In the genomic region with DNA sequence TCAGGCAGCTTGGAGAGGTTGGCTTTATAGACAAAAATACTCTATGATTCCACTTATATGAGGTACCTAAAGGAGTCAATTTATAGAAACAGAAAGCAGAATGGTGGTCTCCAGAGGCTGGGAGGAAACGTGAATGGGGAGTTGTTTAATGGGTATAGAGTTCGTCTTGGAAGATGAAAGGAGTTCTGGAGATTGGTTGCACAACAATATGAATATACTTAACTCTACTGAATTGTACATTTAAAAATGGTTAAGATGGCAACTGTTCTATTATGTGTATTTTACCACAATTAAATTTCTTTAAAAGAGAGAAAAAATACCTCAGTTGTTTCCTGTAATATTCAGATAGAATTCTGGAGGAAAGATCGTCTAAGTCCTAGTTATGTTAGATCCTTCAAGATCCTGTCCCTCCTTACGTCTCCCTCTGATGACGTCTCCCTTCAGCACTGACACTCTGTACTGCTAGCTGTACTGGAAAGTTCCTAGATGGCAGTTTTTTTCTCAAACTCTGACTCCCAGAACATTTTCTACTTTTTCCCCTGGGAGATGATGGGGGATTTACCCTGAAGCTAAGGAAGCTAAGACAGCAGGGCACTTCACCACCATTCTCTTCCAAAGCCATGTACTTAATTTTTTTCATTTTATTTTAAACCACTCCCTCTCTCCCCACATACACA, we compare ENCODE assay signal across 1 cellular context.
TF ChIP-seq lines count a peak whose summit lies in the region.

No MANE protein-coding gene starts in this region.

TF ChIP-seq in K562, 482 proteins besides CTCF, POLR2A, EP300 and RAD21 (continued from another document):
- TF ChIP-seq, protein P1, sequence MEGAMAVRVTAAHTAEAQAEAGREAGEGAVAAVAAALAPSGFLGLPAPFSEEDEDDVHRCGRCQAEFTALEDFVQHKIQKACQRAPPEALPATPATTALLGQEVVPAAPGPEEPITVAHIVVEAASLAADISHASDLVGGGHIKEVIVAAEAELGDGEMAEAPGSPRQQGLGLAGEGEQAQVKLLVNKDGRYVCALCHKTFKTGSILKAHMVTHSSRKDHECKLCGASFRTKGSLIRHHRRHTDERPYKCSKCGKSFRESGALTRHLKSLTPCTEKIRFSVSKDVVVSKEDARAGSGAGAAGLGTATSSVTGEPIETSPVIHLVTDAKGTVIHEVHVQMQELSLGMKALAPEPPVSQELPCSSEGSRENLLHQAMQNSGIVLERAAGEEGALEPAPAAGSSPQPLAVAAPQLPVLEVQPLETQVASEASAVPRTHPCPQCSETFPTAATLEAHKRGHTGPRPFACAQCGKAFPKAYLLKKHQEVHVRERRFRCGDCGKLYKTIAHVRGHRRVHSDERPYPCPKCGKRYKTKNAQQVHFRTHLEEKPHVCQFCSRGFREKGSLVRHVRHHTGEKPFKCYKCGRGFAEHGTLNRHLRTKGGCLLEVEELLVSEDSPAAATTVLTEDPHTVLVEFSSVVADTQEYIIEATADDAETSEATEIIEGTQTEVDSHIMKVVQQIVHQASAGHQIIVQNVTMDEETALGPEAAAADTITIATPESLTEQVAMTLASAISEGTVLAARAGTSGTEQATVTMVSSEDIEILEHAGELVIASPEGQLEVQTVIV (CRISPR knock-in tag; IDR thresholded peaks at IDR 0.05; ENCODE audit: borderline replicate concordance), result no peak
- TF ChIP-seq, protein P2, sequence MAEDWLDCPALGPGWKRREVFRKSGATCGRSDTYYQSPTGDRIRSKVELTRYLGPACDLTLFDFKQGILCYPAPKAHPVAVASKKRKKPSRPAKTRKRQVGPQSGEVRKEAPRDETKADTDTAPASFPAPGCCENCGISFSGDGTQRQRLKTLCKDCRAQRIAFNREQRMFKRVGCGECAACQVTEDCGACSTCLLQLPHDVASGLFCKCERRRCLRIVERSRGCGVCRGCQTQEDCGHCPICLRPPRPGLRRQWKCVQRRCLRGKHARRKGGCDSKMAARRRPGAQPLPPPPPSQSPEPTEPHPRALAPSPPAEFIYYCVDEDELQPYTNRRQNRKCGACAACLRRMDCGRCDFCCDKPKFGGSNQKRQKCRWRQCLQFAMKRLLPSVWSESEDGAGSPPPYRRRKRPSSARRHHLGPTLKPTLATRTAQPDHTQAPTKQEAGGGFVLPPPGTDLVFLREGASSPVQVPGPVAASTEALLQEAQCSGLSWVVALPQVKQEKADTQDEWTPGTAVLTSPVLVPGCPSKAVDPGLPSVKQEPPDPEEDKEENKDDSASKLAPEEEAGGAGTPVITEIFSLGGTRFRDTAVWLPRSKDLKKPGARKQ (CRISPR knock-in tag; IDR thresholded peaks at IDR 0.05), result no peak
- TF ChIP-seq RBFOX2 (IDR thresholded peaks at IDR 0.05; ENCODE audit: low read depth, low read length), result no peak
- no peak for TF ChIP-seq BHLHE40 (IDR thresholded peaks at IDR 0.05; ENCODE audit: low read length)
- no peak for TF ChIP-seq HNRNPLL (IDR thresholded peaks at IDR 0.05; ENCODE audit: low read depth, low read length, poor library complexity, severe bottlenecking)
- TF ChIP-seq, protein P3, sequence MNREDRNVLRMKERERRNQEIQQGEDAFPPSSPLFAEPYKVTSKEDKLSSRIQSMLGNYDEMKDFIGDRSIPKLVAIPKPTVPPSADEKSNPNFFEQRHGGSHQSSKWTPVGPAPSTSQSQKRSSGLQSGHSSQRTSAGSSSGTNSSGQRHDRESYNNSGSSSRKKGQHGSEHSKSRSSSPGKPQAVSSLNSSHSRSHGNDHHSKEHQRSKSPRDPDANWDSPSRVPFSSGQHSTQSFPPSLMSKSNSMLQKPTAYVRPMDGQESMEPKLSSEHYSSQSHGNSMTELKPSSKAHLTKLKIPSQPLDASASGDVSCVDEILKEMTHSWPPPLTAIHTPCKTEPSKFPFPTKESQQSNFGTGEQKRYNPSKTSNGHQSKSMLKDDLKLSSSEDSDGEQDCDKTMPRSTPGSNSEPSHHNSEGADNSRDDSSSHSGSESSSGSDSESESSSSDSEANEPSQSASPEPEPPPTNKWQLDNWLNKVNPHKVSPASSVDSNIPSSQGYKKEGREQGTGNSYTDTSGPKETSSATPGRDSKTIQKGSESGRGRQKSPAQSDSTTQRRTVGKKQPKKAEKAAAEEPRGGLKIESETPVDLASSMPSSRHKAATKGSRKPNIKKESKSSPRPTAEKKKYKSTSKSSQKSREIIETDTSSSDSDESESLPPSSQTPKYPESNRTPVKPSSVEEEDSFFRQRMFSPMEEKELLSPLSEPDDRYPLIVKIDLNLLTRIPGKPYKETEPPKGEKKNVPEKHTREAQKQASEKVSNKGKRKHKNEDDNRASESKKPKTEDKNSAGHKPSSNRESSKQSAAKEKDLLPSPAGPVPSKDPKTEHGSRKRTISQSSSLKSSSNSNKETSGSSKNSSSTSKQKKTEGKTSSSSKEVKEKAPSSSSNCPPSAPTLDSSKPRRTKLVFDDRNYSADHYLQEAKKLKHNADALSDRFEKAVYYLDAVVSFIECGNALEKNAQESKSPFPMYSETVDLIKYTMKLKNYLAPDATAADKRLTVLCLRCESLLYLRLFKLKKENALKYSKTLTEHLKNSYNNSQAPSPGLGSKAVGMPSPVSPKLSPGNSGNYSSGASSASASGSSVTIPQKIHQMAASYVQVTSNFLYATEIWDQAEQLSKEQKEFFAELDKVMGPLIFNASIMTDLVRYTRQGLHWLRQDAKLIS (CRISPR knock-in tag; IDR thresholded peaks at IDR 0.05), result no peak
- TF ChIP-seq, protein P4, sequence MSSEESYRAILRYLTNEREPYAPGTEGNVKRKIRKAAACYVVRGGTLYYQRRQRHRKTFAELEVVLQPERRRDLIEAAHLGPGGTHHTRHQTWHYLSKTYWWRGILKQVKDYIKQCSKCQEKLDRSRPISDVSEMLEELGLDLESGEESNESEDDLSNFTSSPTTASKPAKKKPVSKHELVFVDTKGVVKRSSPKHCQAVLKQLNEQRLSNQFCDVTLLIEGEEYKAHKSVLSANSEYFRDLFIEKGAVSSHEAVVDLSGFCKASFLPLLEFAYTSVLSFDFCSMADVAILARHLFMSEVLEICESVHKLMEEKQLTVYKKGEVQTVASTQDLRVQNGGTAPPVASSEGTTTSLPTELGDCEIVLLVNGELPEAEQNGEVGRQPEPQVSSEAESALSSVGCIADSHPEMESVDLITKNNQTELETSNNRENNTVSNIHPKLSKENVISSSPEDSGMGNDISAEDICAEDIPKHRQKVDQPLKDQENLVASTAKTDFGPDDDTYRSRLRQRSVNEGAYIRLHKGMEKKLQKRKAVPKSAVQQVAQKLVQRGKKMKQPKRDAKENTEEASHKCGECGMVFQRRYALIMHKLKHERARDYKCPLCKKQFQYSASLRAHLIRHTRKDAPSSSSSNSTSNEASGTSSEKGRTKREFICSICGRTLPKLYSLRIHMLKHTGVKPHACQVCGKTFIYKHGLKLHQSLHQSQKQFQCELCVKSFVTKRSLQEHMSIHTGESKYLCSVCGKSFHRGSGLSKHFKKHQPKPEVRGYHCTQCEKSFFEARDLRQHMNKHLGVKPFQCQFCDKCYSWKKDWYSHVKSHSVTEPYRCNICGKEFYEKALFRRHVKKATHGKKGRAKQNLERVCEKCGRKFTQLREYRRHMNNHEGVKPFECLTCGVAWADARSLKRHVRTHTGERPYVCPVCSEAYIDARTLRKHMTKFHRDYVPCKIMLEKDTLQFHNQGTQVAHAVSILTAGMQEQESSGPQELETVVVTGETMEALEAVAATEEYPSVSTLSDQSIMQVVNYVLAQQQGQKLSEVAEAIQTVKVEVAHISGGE (CRISPR knock-in tag; IDR thresholded peaks at IDR 0.05), result peak in 1 of 3 experiments; percentile 31; a peak in 1 of 6 replicates
- TF ChIP-seq TFAM (CRISPR knock-in tag; conservative IDR thresholded peaks at IDR 0.05), result no peak
- TF ChIP-seq PHF8 (IDR thresholded peaks at IDR 0.05; ENCODE audit: borderline replicate concordance, low read length), result no peak
- no peak for TF ChIP-seq IRF2 (CRISPR knock-in tag; IDR thresholded peaks at IDR 0.05)
- no peak for TF ChIP-seq CBFA2T2 (conservative IDR thresholded peaks at IDR 0.05)
- no peak for TF ChIP-seq C11orf30 (IDR thresholded peaks at IDR 0.05; ENCODE audit: low read depth)
- TF ChIP-seq, protein P5, sequence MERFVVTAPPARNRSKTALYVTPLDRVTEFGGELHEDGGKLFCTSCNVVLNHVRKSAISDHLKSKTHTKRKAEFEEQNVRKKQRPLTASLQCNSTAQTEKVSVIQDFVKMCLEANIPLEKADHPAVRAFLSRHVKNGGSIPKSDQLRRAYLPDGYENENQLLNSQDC (CRISPR knock-in tag; IDR thresholded peaks at IDR 0.05), result no peak
- TF ChIP-seq FOXK1 (CRISPR knock-in tag; IDR thresholded peaks at IDR 0.05; ENCODE audit: borderline replicate concordance), result no peak
- no peak for TF ChIP-seq ZNF76 (CRISPR knock-in tag; IDR thresholded peaks at IDR 0.05; ENCODE audit: borderline replicate concordance)
- TF ChIP-seq BDP1 (IDR thresholded peaks at IDR 0.05; ENCODE audit: insufficient read depth, insufficient read length), result no peak
- TF ChIP-seq, protein P6, sequence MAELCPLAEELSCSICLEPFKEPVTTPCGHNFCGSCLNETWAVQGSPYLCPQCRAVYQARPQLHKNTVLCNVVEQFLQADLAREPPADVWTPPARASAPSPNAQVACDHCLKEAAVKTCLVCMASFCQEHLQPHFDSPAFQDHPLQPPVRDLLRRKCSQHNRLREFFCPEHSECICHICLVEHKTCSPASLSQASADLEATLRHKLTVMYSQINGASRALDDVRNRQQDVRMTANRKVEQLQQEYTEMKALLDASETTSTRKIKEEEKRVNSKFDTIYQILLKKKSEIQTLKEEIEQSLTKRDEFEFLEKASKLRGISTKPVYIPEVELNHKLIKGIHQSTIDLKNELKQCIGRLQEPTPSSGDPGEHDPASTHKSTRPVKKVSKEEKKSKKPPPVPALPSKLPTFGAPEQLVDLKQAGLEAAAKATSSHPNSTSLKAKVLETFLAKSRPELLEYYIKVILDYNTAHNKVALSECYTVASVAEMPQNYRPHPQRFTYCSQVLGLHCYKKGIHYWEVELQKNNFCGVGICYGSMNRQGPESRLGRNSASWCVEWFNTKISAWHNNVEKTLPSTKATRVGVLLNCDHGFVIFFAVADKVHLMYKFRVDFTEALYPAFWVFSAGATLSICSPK (IDR thresholded peaks at IDR 0.05; ENCODE audit: borderline replicate concordance), result no peak
- no peak for TF ChIP-seq SIN3A (IDR thresholded peaks at IDR 0.05; ENCODE audit: borderline replicate concordance in 2 of 2, control insufficient read depth in 1 of 2, low read depth in 2 of 2, low read length in 2 of 2)
- TF ChIP-seq, protein P7, sequence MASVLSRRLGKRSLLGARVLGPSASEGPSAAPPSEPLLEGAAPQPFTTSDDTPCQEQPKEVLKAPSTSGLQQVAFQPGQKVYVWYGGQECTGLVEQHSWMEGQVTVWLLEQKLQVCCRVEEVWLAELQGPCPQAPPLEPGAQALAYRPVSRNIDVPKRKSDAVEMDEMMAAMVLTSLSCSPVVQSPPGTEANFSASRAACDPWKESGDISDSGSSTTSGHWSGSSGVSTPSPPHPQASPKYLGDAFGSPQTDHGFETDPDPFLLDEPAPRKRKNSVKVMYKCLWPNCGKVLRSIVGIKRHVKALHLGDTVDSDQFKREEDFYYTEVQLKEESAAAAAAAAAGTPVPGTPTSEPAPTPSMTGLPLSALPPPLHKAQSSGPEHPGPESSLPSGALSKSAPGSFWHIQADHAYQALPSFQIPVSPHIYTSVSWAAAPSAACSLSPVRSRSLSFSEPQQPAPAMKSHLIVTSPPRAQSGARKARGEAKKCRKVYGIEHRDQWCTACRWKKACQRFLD (CRISPR knock-in tag; IDR thresholded peaks at IDR 0.05), result peak; percentile 37; the same call in 1 of the 2 replicates
- no peak for TF ChIP-seq ZNF717 (CRISPR knock-in tag; IDR thresholded peaks at IDR 0.05)
- TF ChIP-seq POLR2AphosphoS2 (IDR thresholded peaks at IDR 0.05; ENCODE audit: low read length), result no peak
- no peak for TF ChIP-seq BRCA1 (IDR thresholded peaks at IDR 0.05)
- TF ChIP-seq BRCA1 (CRISPR knock-in tag; IDR thresholded peaks at IDR 0.05), result no peak
- TF ChIP-seq CEBPG (CRISPR knock-in tag; IDR thresholded peaks at IDR 0.05), result no peak
- TF ChIP-seq CEBPG (tag; conservative IDR thresholded peaks at IDR 0.05 in 1 of 2, IDR thresholded peaks at IDR 0.05 in 1 of 2), result peak; percentile 56 to 77
- no peak for TF ChIP-seq MEF2D (tag; conservative IDR thresholded peaks at IDR 0.05; ENCODE audit: low read depth)
- TF ChIP-seq SP2 (IDR thresholded peaks at IDR 0.05; ENCODE audit: extremely low read depth, low read depth, low read length, poor library complexity, severe bottlenecking), result no peak
- no peak for TF ChIP-seq CAMTA2 (CRISPR knock-in tag; conservative IDR thresholded peaks at IDR 0.05)
- TF ChIP-seq CBFB (CRISPR knock-in tag; IDR thresholded peaks at IDR 0.05), result no peak
